9 cellular contexts compared by ENCODE assay signal in genomic region chr9:91177661-91178280, GRCh38.
DNase-seq lines count a peak whose midpoint lies in the region; ATAC-seq, FAIRE-seq and TF ChIP-seq lines count a peak whose summit lies in the region.
"Had no signal": no experiment of that assay in that cellular context is flagged by ENCODE, and none has a peak within 500 bp of the region (broad histone marks: within the 10 kb centered on the region; RNA-seq: fewer than 3 reads in every experiment).

No MANE protein-coding gene starts in this region.

- no peak overlapping the region for H3K27ac ChIP-seq in GM12878 (ENCODE audit: control insufficient read depth, insufficient read depth)
- H3K27ac ChIP-seq in osteoblast (ENCODE audit: low read depth, low read length) = no peak overlapping the region
- H3K27ac ChIP-seq in small intestine (ENCODE audit: low read depth in 1 of 2, low read length in 1 of 2) = no peak overlapping the region

- no peak for TF ChIP-seq EP300 in GM12878 (IDR thresholded peaks at IDR 0.05; ENCODE audit: borderline replicate concordance in 1 of 2, control insufficient read depth in 1 of 2, low read depth in 2 of 2, low read length in 2 of 2)

- H3K36me3 ChIP-seq in GM12878 (ENCODE audit: control insufficient read depth in 2 of 2, insufficient read depth in 2 of 2, low read length in 1 of 2) (no peaks in the 10 kb centered on the region), osteoblast (ENCODE audit: insufficient read depth, low read length) (no peaks in the 10 kb centered on the region), small intestine (ENCODE audit: control insufficient read depth in 2 of 2, insufficient read depth in 2 of 2, low read length in 2 of 2) (no peaks in the 10 kb centered on the region)

- H2AFZ ChIP-seq in GM12878 (ENCODE audit: control insufficient read depth, low read depth, low read length) (no peak overlapping the region), osteoblast (ENCODE audit: low read length) (peak overlapping the region; percentile 58)

- H4K20me1 ChIP-seq in GM12878 (ENCODE audit: control insufficient read depth, insufficient read depth) = no peaks in the 10 kb centered on the region
- no peaks in the 10 kb centered on the region for H4K20me1 ChIP-seq in osteoblast (ENCODE audit: insufficient read depth, low read length)

- POLR2A ChIA-PET in GM12878 (lab: Charles Lee) = no interaction called here

- H3K79me2 ChIP-seq in GM12878 (ENCODE audit: control insufficient read depth, insufficient read depth, low read length) (no peaks in the 10 kb centered on the region), osteoblast (ENCODE audit: insufficient read depth, low read length) (no peaks in the 10 kb centered on the region)

- FAIRE-seq in GM12878 (lab: Jason Lieb, UNC) = no peak
- FAIRE-seq in small intestine (lab: Jason Lieb, UNC) = no peak

- H3K9me3 ChIP-seq in GM12878 (replicated peaks; ENCODE audit: control insufficient read depth, insufficient read depth, low read length) (no peaks in the 10 kb centered on the region), osteoblast (ENCODE audit: low read depth, low read length) (no peaks in the 10 kb centered on the region), small intestine (ENCODE audit: control insufficient read depth, low read depth) (no peaks in the 10 kb centered on the region)

- no TSS peak for BruUV-seq in GM12878 (replicated peaks; lab: Mats Ljungman, UMichigan)

- H3K9ac ChIP-seq in GM12878 (ENCODE audit: control insufficient read depth, insufficient read depth, low read length) = no peak overlapping the region

- H3K4me3 ChIP-seq in GM12878 (no peak overlapping the region), osteoblast (ENCODE audit: insufficient read depth, low read length) (no peak overlapping the region), small intestine (ENCODE audit: low read depth in 1 of 2, low read length in 2 of 2) (no peak overlapping the region)

- SMC1A ChIA-PET in GM12878 (lab: Charles Lee; ENCODE audit: uncharacterized antibody, unreplicated experiment) = interaction anchor here (0.9 to 1.2 kb wide), 3 partner anchors 8 to 30 kb away, joined by 3 read pairs; no protein-coding TSS in a partner anchor

- in situ Hi-C loops in G401 (cut with HindIII; ENCODE audit: low sequenced_read_pairs) (no loop called here), GM12878 (cut with MboI) (no loop called here)

- DNase-seq in G401 (ENCODE audit: low spot score) (peak; percentile 66), NCI-H2196 treated with DMSO at 0.1 percent for 48 hours (lab: John Stamatoyannopoulos, UW; ENCODE audit: unreplicated experiment) (peak; percentile 60), GM12878 (ENCODE audit: low read depth, low spot score) (no peak), osteoblast (ENCODE audit: insufficient read length, low spot score, missing footprints) (no peak), NCI-H187 treated with DMSO at 0.1 percent for 48 hours (lab: John Stamatoyannopoulos, UW) (no peak), small intestine (no peak)
- DNase-seq in effector CD4-positive, alpha-beta T cell = no peak
- DNase-seq: GF-D8 had no signal

- intact Hi-C loops in GM12878 (cut with micrococcal nuclease; ENCODE audit: unreplicated experiment) = no loop called here

- CTCF ChIA-PET in GM12878 (lab: Yijun Ruan, JAX) = interaction anchor here (0.9 to 1.0 kb wide), 2 partner anchors 13 to 26 kb away, joined by 3 read pairs; no protein-coding TSS in a partner anchor

- no peak for TF ChIP-seq RAD21 in GM12878 (IDR thresholded peaks at IDR 0.05; ENCODE audit: insufficient read depth, low read depth, low read length)

- no peaks in the 10 kb centered on the region for H3K4me1 ChIP-seq in GM12878 (ENCODE audit: control insufficient read depth, insufficient read depth, low read length)
- peaks cover 8% of the 10 kb centered on the region for H3K4me1 ChIP-seq in osteoblast (ENCODE audit: insufficient read depth, low read length)
- H3K4me1 ChIP-seq in small intestine (ENCODE audit: control insufficient read depth in 2 of 2, insufficient read depth in 1 of 2, low read depth in 1 of 2, low read length in 1 of 2) = no peaks in the 10 kb centered on the region

- peak; percentile 17; the same call in 1 of the 3 replicates for ATAC-seq in GM12878
- no peak for ATAC-seq in GM18519 (IDR thresholded peaks at IDR 0.05; ENCODE audit: low FRiP score, unreplicated experiment)

- 51% methylated on average over 15 of the region's 15 CpGs for WGBS in GM12878 (ENCODE audit: insufficient coverage, insufficient replicate concordance, low lambda C conversion rate, missing lambda C conversion rate)
- 62 to 75% (median 65%) methylated on average over 15 of the region's 15 CpGs for WGBS in small intestine, 3 donors

- TF ChIP-seq POLR2A in GM12878 (IDR thresholded peaks at IDR 0.05; ENCODE audit: low read depth, low read length) = no peak

- no peak overlapping the region for H3K4me2 ChIP-seq in GM12878 (ENCODE audit: control insufficient read depth, insufficient read depth)
- H3K4me2 ChIP-seq in osteoblast (ENCODE audit: insufficient read depth, low read length) = no peak overlapping the region

- TF ChIP-seq CTCF in GM12878 (IDR thresholded peaks at IDR 0.05 in 2 of 3, conservative IDR thresholded peaks at IDR 0.05 in 1 of 3; ENCODE audit: control insufficient read depth in 2 of 3, extremely low read depth in 1 of 3, insufficient read depth in 1 of 3, low read depth in 3 of 3, low read length in 3 of 3) = no peak
- no peak for TF ChIP-seq CTCF in osteoblast (IDR thresholded peaks at IDR 0.05; ENCODE audit: extremely low read depth, low read depth, low read length)

- H3K27me3 ChIP-seq in GM12878 (replicated peaks in 1 of 2; ENCODE audit: control insufficient read depth in 2 of 2, insufficient read depth in 2 of 2, low read length in 1 of 2) (no peaks in the 10 kb centered on the region; a peak in 3 of 4 replicates), osteoblast (ENCODE audit: insufficient read depth, low read length) (no peaks in the 10 kb centered on the region), small intestine (ENCODE audit: control insufficient read depth in 2 of 2, insufficient read depth in 2 of 2, low read length in 2 of 2) (no peaks in the 10 kb centered on the region)

- RAD21 ChIA-PET in GM12878 (lab: Charles Lee; ENCODE audit: unreplicated experiment) = interaction anchor here (0.9 to 1.8 kb wide), 3 partner anchors 15 to 263 kb away, joined by 4 to 6 read pairs (median 4); no protein-coding TSS in a partner anchor

TF ChIP-seq in GM12878, 131 proteins besides CTCF, POLR2A, EP300 and RAD21:
- no peak for TF ChIP-seq POLR2AphosphoS5 (IDR thresholded peaks at IDR 0.05; ENCODE audit: low read length)
- TF ChIP-seq RFX5 (IDR thresholded peaks at IDR 0.05; ENCODE audit: low read depth, low read length) = no peak
- peak; percentile 55 for TF ChIP-seq RUNX3 (IDR thresholded peaks at IDR 0.05; ENCODE audit: low read length)
- TF ChIP-seq BRCA1 (IDR thresholded peaks at IDR 0.05; ENCODE audit: low read depth, low read length) = no peak
- no peak for TF ChIP-seq SKIL (IDR thresholded peaks at IDR 0.05; ENCODE audit: low read depth, poor library complexity, severe bottlenecking)
TF ChIP-seq in GM12878: peak in this region for 1.

Comparison
In these comparisons a context has a peak if more than half of its experiments do, and no peak if none do; other contexts are left out.
1. DNase-seq: peak in G401 (single experiment) and NCI-H2196 treated with DMSO at 0.1 percent for 48 hours (single experiment); none in GM12878 (single experiment), osteoblast (single experiment), NCI-H187 treated with DMSO at 0.1 percent for 48 hours (single experiment), effector CD4-positive, alpha-beta T cell (single experiment) and small intestine (single experiment).